ENCODE assay signal across 2 cellular contexts in genomic region chr6:63249875-63250482, GRCh38.
TF ChIP-seq lines count a peak whose summit lies in the region.

No MANE protein-coding gene starts in this region.

TF ChIP-seq in liver, 16 proteins besides CTCF, POLR2A, EP300 and RAD21 (continued from another document):
- TF ChIP-seq ZBTB33 (IDR thresholded peaks at IDR 0.05) = peak; percentile 42
- peak; percentile 72 to 75 for TF ChIP-seq RXRA (IDR thresholded peaks at IDR 0.05)
- TF ChIP-seq SP1 (IDR thresholded peaks at IDR 0.05) = peak; percentile 66

TF ChIP-seq in HepG2, 621 proteins besides CTCF, POLR2A, EP300 and RAD21 (continued from another document):
- no peak for TF ChIP-seq ZBTB43 (CRISPR knock-in tag; conservative IDR thresholded peaks at IDR 0.05)
- TF ChIP-seq ZNF20 (CRISPR knock-in tag; IDR thresholded peaks at IDR 0.05) = no peak
- no peak for TF ChIP-seq KDM2A (CRISPR knock-in tag; IDR thresholded peaks at IDR 0.05; ENCODE audit: borderline replicate concordance, low read depth)
- TF ChIP-seq ZNF564 (CRISPR knock-in tag; IDR thresholded peaks at IDR 0.05) = no peak
- no peak for TF ChIP-seq KDM1A (CRISPR knock-in tag; IDR thresholded peaks at IDR 0.05)
- TF ChIP-seq ATF7 (IDR thresholded peaks at IDR 0.05) = no peak
- no peak for TF ChIP-seq ATF7 (CRISPR knock-in tag; IDR thresholded peaks at IDR 0.05)
- no peak for TF ChIP-seq SMAD1 (CRISPR knock-in tag; IDR thresholded peaks at IDR 0.05; ENCODE audit: borderline replicate concordance, low read depth)
